In the genomic region with DNA sequence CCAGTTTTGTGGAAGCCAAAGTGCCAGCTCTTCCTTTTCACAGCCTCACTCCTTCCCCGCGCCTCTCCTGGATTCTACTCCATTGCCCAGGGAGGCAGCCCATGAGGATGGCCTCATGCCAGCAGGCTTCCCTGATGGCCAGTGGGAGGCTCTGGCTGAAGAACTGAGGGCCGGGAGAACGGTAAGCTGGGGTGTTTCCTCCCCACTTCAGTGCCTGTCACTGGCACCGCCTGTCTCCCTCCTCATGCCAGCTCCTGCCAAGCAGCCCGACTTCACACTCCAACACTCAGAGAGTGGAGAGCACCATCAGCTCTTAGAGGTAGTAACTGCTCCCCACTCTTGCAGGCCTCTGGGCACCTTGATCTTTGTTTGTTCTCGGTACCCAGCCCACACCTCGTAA, we compare ENCODE assay signal across 18 cellular contexts. TPM values are rescaled to one million over a fixed set of nuclear protein-coding genes. Genes with fewer than 3 reads are reported as not detected.
A peak's percentile ranks its signal among the peaks of the same experiment; 100 is the strongest.
DNase-seq lines count a peak whose midpoint lies in the region; ATAC-seq and TF ChIP-seq lines count a peak whose summit lies in the region.
"Had no signal": no experiment of that assay in that cellular context is flagged by ENCODE, and none has a peak within 500 bp of the region (broad histone marks: within the 10 kb centered on the region; RNA-seq: fewer than 3 reads in every experiment).

No MANE protein-coding gene starts in this region.

- H3K4me1 ChIP-seq in BLaER1 treated with 17β-estradiol and CSF1 and Interleukin-3, amounts not matched to agents 10 nM and 100 nM, result peaks cover 49 to 99% (median 95%) of the 10 kb centered on the region in 10 experiments
- peaks cover 4 to 60% (median 34%) of the 10 kb centered on the region in 9 donors for H3K4me1 ChIP-seq in heart right ventricle
- peaks cover 0 to 11% (median 7%) of the 10 kb centered on the region in 3 donors for H3K4me1 ChIP-seq in esophagus squamous epithelium
- H3K4me1 ChIP-seq: BE2C had no signal

- peak overlapping the region in 6 of 11 experiments; percentile 43 to 66 (median 52); a peak in 10 of 22 replicates for H3K9ac ChIP-seq in BLaER1 treated with 17β-estradiol and CSF1 and Interleukin-3, amounts not matched to agents 10 nM and 100 nM

- H4K20me1 ChIP-seq in BLaER1 treated with 17β-estradiol and CSF1 and Interleukin-3, amounts not matched to agents 10 nM and 100 nM, result no peaks in the 10 kb centered on the region

- no peaks in the 10 kb centered on the region for H3K36me3 ChIP-seq in BLaER1 treated with 17β-estradiol and CSF1 and Interleukin-3, amounts not matched to agents 10 nM and 100 nM
- H3K36me3 ChIP-seq in heart right ventricle (no peaks in the 10 kb centered on the region), esophagus squamous epithelium (no peaks in the 10 kb centered on the region)
- H3K36me3 ChIP-seq: BE2C had no signal

- H3K27ac ChIP-seq in BLaER1 treated with 17β-estradiol and CSF1 and Interleukin-3, amounts not matched to agents 10 nM and 100 nM, result peak overlapping the region in 8 of 11 experiments; percentile 56 to 97 (median 87); a peak in 15 of 22 replicates
- H3K27ac ChIP-seq in heart right ventricle (peak overlapping the region in 9 of 10 donors; percentile 0 to 85 (median 75)), esophagus squamous epithelium (peak overlapping the region in 1 of 4 donors; percentile 32)
- H3K27ac ChIP-seq: RWPE1 had no signal

- H3K9me3 ChIP-seq in BLaER1 treated with 17β-estradiol and CSF1 and Interleukin-3, amounts not matched to agents 10 nM and 100 nM (replicated peaks in 1 of 11), result peaks cover 0 to 12% (median 5%) of the 10 kb centered on the region in 11 experiments; a peak in 9 of 22 replicates
- H3K9me3 ChIP-seq in heart right ventricle (no peaks in the 10 kb centered on the region), esophagus squamous epithelium (no peaks in the 10 kb centered on the region)
- H3K9me3 ChIP-seq: BE2C had no signal

- ATAC-seq in heart right ventricle (peak in 2 of 8 donors; percentile 8 to 41), GM21576 (IDR thresholded peaks at IDR 0.05; ENCODE audit: unreplicated experiment) (no peak)
- ATAC-seq: HepG2 had no signal

- intact Hi-C loops in heart right ventricle (cut with DNase I) (loop anchor here in 2 of 10 donors (2.0 to 5.0 kb wide), 2 partner anchors 39 to 45 kb away; no protein-coding TSS in a partner anchor), posterior cingulate gyrus (cut with DNase I) (no loop called here), esophagus squamous epithelium (cut with DNase I) (no loop called here)

- 33 to 52% methylated on average over 8 of the region's 8 CpGs for WGBS in heart right ventricle, 2 donors
- 89 to 92% methylated on average over 5 to 6 of the region's 8 CpGs for WGBS in esophagus squamous epithelium, 2 donors

- TF ChIP-seq CTCF in heart right ventricle (IDR thresholded peaks at IDR 0.05) (no peak), esophagus squamous epithelium (IDR thresholded peaks at IDR 0.05) (no peak)

- peak in 1 of 2 donors; percentile 16 for DNase-seq in heart right ventricle
- peak in 7 of 10 donors; percentile 28 to 87 (median 54) for DNase-seq in posterior cingulate gyrus
- no peak for DNase-seq in esophagus squamous epithelium (lab: John Stamatoyannopoulos, UW)
- no peak for DNase-seq in iPS-NIHi7 (ENCODE audit: extremely low spot score)
- DNase-seq: ACHN; BE2C; HFFc6; Kasumi-1; NCI-H1105 treated with DMSO at 0.1 percent for 48 hours; NCI-H1930; NCI-H526 treated with DMSO at 0.1 percent for 48 hours; NK-92 treated with Interleukin-12 subunit alpha and Interleukin-12 subunit beta, amount 100 ng/mL, for 24 hours; OCI-M1 had no signal

- H3K27me3 ChIP-seq in BLaER1 treated with 17β-estradiol and CSF1 and Interleukin-3, amounts not matched to agents 10 nM and 100 nM, result peaks cover 0 to 65% (median 0%) of the 10 kb centered on the region in 11 experiments; a peak in 9 of 22 replicates
- H3K27me3 ChIP-seq in heart right ventricle (no peaks in the 10 kb centered on the region), esophagus squamous epithelium (peaks cover 0 to 87% (median 0%) of the 10 kb centered on the region in 4 donors)
- H3K27me3 ChIP-seq: BE2C had no signal

- H3K4me3 ChIP-seq in BLaER1 treated with 17β-estradiol and CSF1 and Interleukin-3, amounts not matched to agents 10 nM and 100 nM, result no peak overlapping the region
- H3K4me3 ChIP-seq in heart right ventricle (no peak overlapping the region), esophagus squamous epithelium (no peak overlapping the region)

- no peak for TF ChIP-seq RAD21 in Ishikawa (IDR thresholded peaks at IDR 0.05; ENCODE audit: low read depth)

- no peak for TF ChIP-seq EP300 in Ishikawa (IDR thresholded peaks at IDR 0.05; ENCODE audit: borderline replicate concordance)

- no peak for TF ChIP-seq POLR2A in esophagus squamous epithelium (IDR thresholded peaks at IDR 0.05)

- H3K4me2 ChIP-seq in BLaER1 treated with 17β-estradiol and CSF1 and Interleukin-3, amounts not matched to agents 10 nM and 100 nM, result peak overlapping the region; percentile 19 to 95 (median 89)

TF ChIP-seq in Ishikawa, 13 proteins besides CTCF, POLR2A, EP300 and RAD21:
- no peak for TF ChIP-seq CEBPB (IDR thresholded peaks at IDR 0.05)
- 0 out of 2 replicates have a peak, but pooled peaks have one; percentile 16 for TF ChIP-seq NFIC (IDR thresholded peaks at IDR 0.05)

RNA-seq across cellular contexts. Expression of a gene that starts 46.9 kb away (rescaled TPM):
- total RNA-seq in heart right ventricle (10 to 100 TPM in 5 of 10 donors, 1 to 10 TPM in 5; 6.5 to 13.5 (median 9.6) TPM), esophagus squamous epithelium (10 to 100 TPM in 2 of 4 donors, 1 to 10 TPM in 2; 3.4 to 13.4 (median 8.2) TPM)
- 10 to 100 TPM in 1 of 2 donors, 1 to 10 TPM in 1; 5.2 to 11.0 TPM for polyA plus RNA-seq in heart right ventricle

Comparison
In these comparisons a context has a peak if more than half of its experiments do, and no peak if none do; other contexts are left out.
1. DNase-seq: peak in posterior cingulate gyrus (7 of 10); none in esophagus squamous epithelium (single experiment) and iPS-NIHi7 (single experiment).